ENCODE assay signal across 9 cellular contexts in genomic region chr20:64119681-64120341, GRCh38. TPM values are rescaled to one million over a fixed set of nuclear protein-coding genes. Genes with fewer than 3 reads are reported as not detected.
DNase-seq lines count a peak whose midpoint lies in the region; ATAC-seq, FAIRE-seq and TF ChIP-seq lines count a peak whose summit lies in the region.
"Had no signal": no experiment of that assay in that cellular context is flagged by ENCODE, and none has a peak within 500 bp of the region (broad histone marks: within the 10 kb centered on the region; RNA-seq: fewer than 3 reads in every experiment).

No MANE protein-coding gene starts in this region.

- H3K4me1 ChIP-seq in CD8-positive, alpha-beta T cell (ENCODE audit: insufficient read depth, low read length), result peaks cover 9% of the 10 kb centered on the region
- no peaks in the 10 kb centered on the region for H3K4me1 ChIP-seq in small intestine (ENCODE audit: control insufficient read depth in 2 of 2, insufficient read depth in 1 of 2, low read depth in 1 of 2, low read length in 1 of 2)

- CTCF ChIA-PET in CD8-positive, alpha-beta T cell (lab: Charles Lee), result interaction anchor here (0.5 to 7.9 kb wide), 29 partner anchors 9 to 687 kb away, joined by 3 to 103 read pairs (median 4); partner anchors contain the start of genes LKAAEAR1, OPRL1, PRPF6 and RGS19

- peaks cover 8% of the 10 kb centered on the region for H3K4me1 Mint-ChIP-seq in CD8-positive, alpha-beta T cell (ENCODE audit: low read depth)
- H3K4me1 Mint-ChIP-seq in chondrocyte (ENCODE audit: low read depth), result peaks cover 7% of the 10 kb centered on the region
- H3K4me1 Mint-ChIP-seq in neural crest cell, result peaks cover 12% of the 10 kb centered on the region

- H3K27ac Mint-ChIP-seq in CD8-positive, alpha-beta T cell, result peak overlapping the region; percentile 62
- H3K27ac Mint-ChIP-seq in chondrocyte (ENCODE audit: unreplicated experiment) (no peak overlapping the region), neural crest cell (ENCODE audit: unreplicated experiment) (peak overlapping the region; percentile 57)

- peak; percentile 4 for ATAC-seq in CD8-positive, alpha-beta T cell
- ATAC-seq in HG02938 (IDR thresholded peaks at IDR 0.05; ENCODE audit: unreplicated experiment), result no peak
- ATAC-seq in HG02870 (IDR thresholded peaks at IDR 0.05; ENCODE audit: unreplicated experiment), result no peak

- POLR2A ChIA-PET in CD8-positive, alpha-beta T cell (lab: Charles Lee), result interaction anchor here (1.0 to 2.8 kb wide), 5 partner anchors 37 to 81 kb away, joined by 3 to 10 read pairs (median 3); partner anchors contain the start of gene OPRL1

- no peaks in the 10 kb centered on the region for H3K9me3 Mint-ChIP-seq in CD8-positive, alpha-beta T cell
- no peaks in the 10 kb centered on the region for H3K9me3 Mint-ChIP-seq in chondrocyte (ENCODE audit: low read depth)
- no peaks in the 10 kb centered on the region for H3K9me3 Mint-ChIP-seq in neural crest cell

- H3K27me3 Mint-ChIP-seq in CD8-positive, alpha-beta T cell (ENCODE audit: low read depth), result peaks cover 4% of the 10 kb centered on the region
- peaks cover 23% of the 10 kb centered on the region for H3K27me3 Mint-ChIP-seq in chondrocyte (ENCODE audit: low read depth)
- H3K27me3 Mint-ChIP-seq in neural crest cell (ENCODE audit: low read depth), result peaks cover 41% of the 10 kb centered on the region

- H3K27me3 ChIP-seq in CD8-positive, alpha-beta T cell (ENCODE audit: insufficient read depth, low read length), result no peaks in the 10 kb centered on the region
- no peaks in the 10 kb centered on the region for H3K27me3 ChIP-seq in small intestine (ENCODE audit: control insufficient read depth in 2 of 2, insufficient read depth in 2 of 2, low read length in 2 of 2)

- peak in 2 of 7 experiments; percentile 2 to 50 for DNase-seq in CD8-positive, alpha-beta T cell
- peak; percentile 18 for DNase-seq in NCI-H226
- DNase-seq in chondrocyte (ENCODE audit: low spot score), result peak; percentile 54
- DNase-seq in neural crest cell (ENCODE audit: low read depth, low spot score), result no peak
- DNase-seq in NCI-H2107 (lab: John Stamatoyannopoulos, UW), result no peak
- DNase-seq in small intestine, result no peak

- no peaks in the 10 kb centered on the region for H3K9me3 ChIP-seq in CD8-positive, alpha-beta T cell (ENCODE audit: low read length)
- no peaks in the 10 kb centered on the region for H3K9me3 ChIP-seq in small intestine (ENCODE audit: control insufficient read depth, low read depth)

- peak overlapping the region; percentile 72 for H3K4me3 Mint-ChIP-seq in CD8-positive, alpha-beta T cell
- H3K4me3 Mint-ChIP-seq in chondrocyte (ENCODE audit: unreplicated experiment) (peak overlapping the region; percentile 40), neural crest cell (peak overlapping the region; percentile 54)

- H3K4me3 ChIP-seq in CD8-positive, alpha-beta T cell (ENCODE audit: low read depth, low read length), result peak overlapping the region; percentile 38
- H3K4me3 ChIP-seq in small intestine (ENCODE audit: low read depth in 1 of 2, low read length in 2 of 2), result no peak overlapping the region

- TF ChIP-seq CTCF in CD8-positive, alpha-beta T cell (IDR thresholded peaks at IDR 0.05), result no peak
- TF ChIP-seq CTCF in chondrocyte (IDR thresholded peaks at IDR 0.05) (no peak), neural crest cell (conservative IDR thresholded peaks at IDR 0.05) (no peak)

- no peak for FAIRE-seq in small intestine (lab: Jason Lieb, UNC)

- intact Hi-C loops in CD8-positive, alpha-beta T cell (cut with DNase I, micrococcal nuclease), result loop anchor here (1.0 to 10.0 kb wide), 11 partner anchors 18 to 624 kb away; partner anchors contain the start of genes ARFRP1 (in 1 of the 2), PRPF6 (in 1 of the 2), PTK6 (in 1 of the 2) and TCEA2 (in 1 of the 2)

- H3K36me3 ChIP-seq in CD8-positive, alpha-beta T cell (ENCODE audit: insufficient read depth, low read length), result no peaks in the 10 kb centered on the region
- H3K36me3 ChIP-seq in small intestine (ENCODE audit: control insufficient read depth in 2 of 2, insufficient read depth in 2 of 2, low read length in 2 of 2), result no peaks in the 10 kb centered on the region

- H3K36me3 Mint-ChIP-seq in CD8-positive, alpha-beta T cell, result no peaks in the 10 kb centered on the region
- H3K36me3 Mint-ChIP-seq in chondrocyte (ENCODE audit: low read depth) (no peaks in the 10 kb centered on the region), neural crest cell (ENCODE audit: low read depth) (no peaks in the 10 kb centered on the region)

- no peak overlapping the region for H3K27ac ChIP-seq in CD8-positive, alpha-beta T cell (ENCODE audit: low read depth, low read length)
- no peak overlapping the region for H3K27ac ChIP-seq in small intestine (ENCODE audit: low read depth in 1 of 2, low read length in 1 of 2)

- WGBS in small intestine, 3 donors, result 50 to 62% (median 58%) methylated on average over 13 to 14 of the region's 14 CpGs

RNA-seq across cellular contexts. Expression of gene NPBWR2, which starts 12.4 kb away (rescaled TPM):
- total RNA-seq in CD8-positive, alpha-beta T cell, result not detected
- total RNA-seq in chondrocyte (not detected in 3 replicates), neural crest cell (not detected in 2 replicates)
- polyA plus RNA-seq in small intestine, result not detected
- total RNA-seq: RPMI7951 had no signal

RNA-seq across cellular contexts. Expression of gene LKAAEAR1, which starts 35.6 kb away (rescaled TPM):
- under 1 TPM in 1 of 2 experiments, not detected in 1; 0.42 TPM for total RNA-seq in CD8-positive, alpha-beta T cell
- total RNA-seq in chondrocyte, result 0.55 to 1.4 TPM in 2 of 3 replicates, not detected in the other
- total RNA-seq in neural crest cell, result not detected in 2 replicates
- not detected for polyA plus RNA-seq in small intestine

RNA-seq across cellular contexts. Expression of gene OPRL1, which starts 39.9 kb away (rescaled TPM):
- total RNA-seq in CD8-positive, alpha-beta T cell, result under 1 TPM; 0.35 to 0.69 TPM
- total RNA-seq in chondrocyte (3.2 to 4.6 TPM (median 3.5 TPM) in 3 replicates), neural crest cell (0.93 and 0.96 TPM in 2 replicates)
- under 1 TPM in 1 of 3 donors, not detected in 2; 0.30 TPM for polyA plus RNA-seq in small intestine

RNA-seq across cellular contexts. Expression of gene RGS19, which starts 40.5 kb away (rescaled TPM):
- total RNA-seq in CD8-positive, alpha-beta T cell, result 1 to 10 TPM; 6.9 to 8.1 TPM
- 15.7 to 18.5 TPM (median 18.1 TPM) in 3 replicates for total RNA-seq in chondrocyte
- 11.1 and 11.7 TPM in 2 replicates for total RNA-seq in neural crest cell
- 10 to 100 TPM in 1 of 3 donors, 1 to 10 TPM in 2; 1.8 to 10.8 (median 6.4) TPM for polyA plus RNA-seq in small intestine

RNA-seq across cellular contexts. Expression of gene MYT1, which starts 44.4 kb away (rescaled TPM):
- not detected for total RNA-seq in CD8-positive, alpha-beta T cell
- total RNA-seq in chondrocyte (not detected in 3 replicates), neural crest cell (4.0 and 4.3 TPM in 2 replicates)
- polyA plus RNA-seq in small intestine, result under 1 TPM in 1 of 3 donors, not detected in 2; 0.63 TPM
- total RNA-seq: RPMI7951 had no signal

Comparison
In these comparisons a context has a peak if more than half of its experiments do, and no peak if none do; other contexts are left out.
1. DNase-seq: peak in NCI-H226 (single experiment) and chondrocyte (single experiment); none in neural crest cell (single experiment), NCI-H2107 (single experiment) and small intestine (single experiment).
2. Peak in every context shown above with its lines, with median percentiles within 50 percentile points of each other: H3K4me3 Mint-ChIP-seq.